Comparison of ENCODE assay signal across 2 cellular contexts in genomic region chr1:234121659-234122058, GRCh38.
A peak's percentile ranks its signal among the peaks of the same experiment; 100 is the strongest.
DNase-seq lines count a peak whose midpoint lies in the region; ATAC-seq, FAIRE-seq and TF ChIP-seq lines count a peak whose summit lies in the region.
"Not testable (repeated sequence)": the region's sequence is repeated elsewhere in the genome, so short reads cannot be mapped to it uniquely, and the experiment has no call there.

No MANE protein-coding gene starts in this region.

- not testable (repeated sequence) for H3K4me3 ChIP-seq in HEK293 (ENCODE audit: low read depth, low read length); K562

- not testable (repeated sequence) for TF ChIP-seq POLR2A in K562 (conservative IDR thresholded peaks at IDR 0.05)

- H3K9me3 ChIP-seq in HEK293 (ENCODE audit: control insufficient read depth, insufficient read depth, low read depth, low read length); K562 (replicated peaks; ENCODE audit: control insufficient read depth, insufficient read depth, low read depth, low read length): not testable (repeated sequence)

- POLR2A ChIA-PET in HEK293 (lab: Yijun Ruan, JAX); K562 (lab: Yijun Ruan, JAX): not testable (repeated sequence)

- H3K27me3 ChIP-seq in K562 (ENCODE audit: control insufficient read depth in 2 of 2, insufficient read depth in 2 of 2, low read length in 2 of 2), result peaks cover 7 to 31% of the 10 kb centered on the region in 2 experiments; a peak in 4 of 5 replicates

- not testable (repeated sequence) for TF ChIP-seq RAD21 in K562 (CRISPR knock-in tag; conservative IDR thresholded peaks at IDR 0.05 in 1 of 2, IDR thresholded peaks at IDR 0.05 in 1 of 2)

- DNase-seq in K562 (ENCODE audit: extremely low read depth in 1 of 4, low spot score in 3 of 4), result not testable (repeated sequence)

- TF ChIP-seq CTCF in HEK293 (tag by site-specific recombination; IDR thresholded peaks at IDR 0.05); K562 (IDR thresholded peaks at IDR 0.05 in 2 of 3, conservative IDR thresholded peaks at IDR 0.05 in 1 of 3; ENCODE audit: insufficient read depth in 2 of 3, low read depth in 1 of 3, low read length in 3 of 3): not testable (repeated sequence)

- TF ChIP-seq EP300 in K562 (IDR thresholded peaks at IDR 0.05; ENCODE audit: low read length), result not testable (repeated sequence)

- not testable (repeated sequence) for H3K79me2 ChIP-seq in K562 (ENCODE audit: control insufficient read depth, insufficient read depth, low read length)

- not testable (repeated sequence) for BruUV-seq in K562 (replicated peaks; lab: Mats Ljungman, UMichigan)

- H3K27ac ChIP-seq in HEK293 (ENCODE audit: extremely low read depth, low read depth, low read length); K562 (ENCODE audit: extremely low read depth, low read depth, low read length): not testable (repeated sequence)

- not testable (repeated sequence) for H3K9ac ChIP-seq in K562 (ENCODE audit: insufficient read depth in 1 of 2, low read depth in 2 of 2, low read length in 2 of 2)

- not testable (repeated sequence) for H3K36me3 ChIP-seq in HEK293 (ENCODE audit: control insufficient read depth in 2 of 2, insufficient read depth in 1 of 2, low read length in 2 of 2); K562 (ENCODE audit: control insufficient read depth, insufficient read depth, low read length)

- not testable (repeated sequence) for H3K9me1 ChIP-seq in K562 (ENCODE audit: control insufficient read depth, insufficient read depth, low read length)

- not testable (repeated sequence) for H3K4me1 ChIP-seq in HEK293 (ENCODE audit: control insufficient read depth, insufficient read depth, low read length); K562 (replicated peaks in 1 of 2; ENCODE audit: control insufficient read depth in 2 of 2, insufficient read depth in 2 of 2, low read length in 2 of 2)

- FAIRE-seq in K562 (lab: Jason Lieb, UNC), result not testable (repeated sequence)

- 9% methylated on average over 3 of the region's 3 CpGs for WGBS in K562 (ENCODE audit: insufficient coverage, low coverage, missing lambda C conversion rate)

- intact Hi-C loops in K562 (cut with micrococcal nuclease), result not testable (repeated sequence)

- not testable (repeated sequence) for ATAC-seq in K562

- CTCF ChIA-PET in HEK293 (lab: Yijun Ruan, JAX), result interaction anchor here (0.6 to 1.1 kb wide), 4 partner anchors 10 to 907 kb away, joined by 3 to 4 read pairs (median 3); no protein-coding TSS in a partner anchor
- CTCF ChIA-PET in K562 (lab: Yijun Ruan, JAX; ENCODE audit: low intra/inter-chr PET ratio), result not testable (repeated sequence)

- H4K20me1 ChIP-seq in K562 (replicated peaks; ENCODE audit: control insufficient read depth, insufficient read depth, low read length), result not testable (repeated sequence)

- in situ Hi-C loops in K562 (cut with MboI), result loop anchor here (10.0 kb wide), 2 partner anchors 353 to 973 kb away; partner anchors contain the start of gene TARBP1

- not testable (repeated sequence) for H3K4me2 ChIP-seq in K562 (ENCODE audit: insufficient read depth, low read length)

- H2AFZ ChIP-seq in K562 (ENCODE audit: low read depth, low read length), result not testable (repeated sequence)

TF ChIP-seq in HEK293, 187 proteins besides CTCF, POLR2A, EP300 and RAD21:
- TF ChIP-seq ZNF146 (tag by site-specific recombination; IDR thresholded peaks at IDR 0.05), result peak; percentile 63
TF ChIP-seq in HEK293: peak in this region for 1; not testable (repeated sequence) for 186.

TF ChIP-seq in K562, 482 proteins besides CTCF, POLR2A, EP300 and RAD21:
- peak; percentile 52 for TF ChIP-seq ZNF146 (CRISPR knock-in tag; IDR thresholded peaks at IDR 0.05; ENCODE audit: unreplicated experiment)
